9 cellular contexts compared by ENCODE assay signal in genomic region chr12:67804168-67804567, GRCh38.
DNase-seq lines count a peak whose midpoint lies in the region; ATAC-seq lines count a peak whose summit lies in the region.
"Had no signal": no experiment of that assay in that cellular context is flagged by ENCODE, and none has a peak within 500 bp of the region (broad histone marks: within the 10 kb centered on the region; RNA-seq: fewer than 3 reads in every experiment).

No MANE protein-coding gene starts in this region.

- H3K4me1 Mint-ChIP-seq in activated T-helper 1 cell treated with anti-CD3 and anti-CD28 coated beads, Interleukin-12 subunit alpha, Interleukin-12 subunit beta, Interleukin-2, Interleukin-4 antibody, amounts not matched to agents 30 ng/mL and 10 ng/mL and 1 ng/mL, durations not matched to agents 14 hours and 24 hours and 36 hours (ENCODE audit: low read depth): peaks cover 13% of the 10 kb centered on the region
- H3K4me1 Mint-ChIP-seq: activated B cell treated with CpG ODN at 0.5 μM for 24 hours had no signal

- no peaks in the 10 kb centered on the region for H3K27me3 ChIP-seq in GM23248 (replicated peaks; ENCODE audit: insufficient read depth)

- no peak overlapping the region for H3K9ac ChIP-seq in GM23248

- intact Hi-C loops in activated T-helper 1 cell treated with anti-CD3 and anti-CD28 coated beads, Interleukin-12 subunit alpha, Interleukin-12 subunit beta, Interleukin-2, Interleukin-4 antibody, amounts not matched to agents 30 ng/mL and 10 ng/mL and 1 ng/mL, durations not matched to agents 14 hours and 24 hours and 36 hours (cut with micrococcal nuclease): loop anchor here (1.0 to 10.0 kb wide), 9 partner anchors 24 to 449 kb away; no protein-coding TSS in a partner anchor

- no peaks in the 10 kb centered on the region for H3K9me2 ChIP-seq in GM23248 (ENCODE audit: insufficient read depth)

- H3K9me3 Mint-ChIP-seq in activated T-helper 1 cell treated with anti-CD3 and anti-CD28 coated beads, Interleukin-12 subunit alpha, Interleukin-12 subunit beta, Interleukin-2, Interleukin-4 antibody, amounts not matched to agents 30 ng/mL and 10 ng/mL and 1 ng/mL, durations not matched to agents 14 hours and 24 hours and 36 hours: no peaks in the 10 kb centered on the region
- H3K9me3 Mint-ChIP-seq: activated B cell treated with CpG ODN at 0.5 μM for 24 hours had no signal

- peaks cover 2% of the 10 kb centered on the region for H3K36me3 Mint-ChIP-seq in activated T-helper 1 cell treated with anti-CD3 and anti-CD28 coated beads, Interleukin-12 subunit alpha, Interleukin-12 subunit beta, Interleukin-2, Interleukin-4 antibody, amounts not matched to agents 30 ng/mL and 10 ng/mL and 1 ng/mL, durations not matched to agents 14 hours and 24 hours and 36 hours (ENCODE audit: low read depth)

- no peak overlapping the region for H3K4me2 ChIP-seq in GM23248 (ENCODE audit: unreplicated experiment)

- no peaks in the 10 kb centered on the region for H3K9me3 ChIP-seq in GM23248 (ENCODE audit: low read depth)

- no peak overlapping the region for H3K27ac ChIP-seq in GM23248

- H3K4me3 ChIP-seq in GM23248: no peak overlapping the region

- ATAC-seq in GM18873 (IDR thresholded peaks at IDR 0.05; ENCODE audit: low FRiP score, unreplicated experiment) (peak; percentile 58), HG03196 (IDR thresholded peaks at IDR 0.05; ENCODE audit: unreplicated experiment) (peak; percentile 62)

- H3K4me3 Mint-ChIP-seq in activated T-helper 1 cell treated with anti-CD3 and anti-CD28 coated beads, Interleukin-12 subunit alpha, Interleukin-12 subunit beta, Interleukin-2, Interleukin-4 antibody, amounts not matched to agents 30 ng/mL and 10 ng/mL and 1 ng/mL, durations not matched to agents 14 hours and 24 hours and 36 hours: no peak overlapping the region
- H3K4me3 Mint-ChIP-seq: activated B cell treated with CpG ODN at 0.5 μM for 24 hours had no signal

- H4K20me1 ChIP-seq in GM23248 (ENCODE audit: insufficient read depth): no peaks in the 10 kb centered on the region

- H2AFZ ChIP-seq in GM23248: no peak overlapping the region

- H3K36me3 ChIP-seq in GM23248 (ENCODE audit: low read depth): no peaks in the 10 kb centered on the region

- H3K79me2 ChIP-seq in GM23248 (ENCODE audit: insufficient read depth): no peaks in the 10 kb centered on the region

- no peak overlapping the region for H3K27ac Mint-ChIP-seq in activated T-helper 1 cell treated with anti-CD3 and anti-CD28 coated beads, Interleukin-12 subunit alpha, Interleukin-12 subunit beta, Interleukin-2, Interleukin-4 antibody, amounts not matched to agents 30 ng/mL and 10 ng/mL and 1 ng/mL, durations not matched to agents 14 hours and 24 hours and 36 hours
- H3K27ac Mint-ChIP-seq: activated B cell treated with CpG ODN at 0.5 μM for 24 hours had no signal

- no peaks in the 10 kb centered on the region; the same call in 1 of the 2 replicates for H3K4me1 ChIP-seq in GM23248 (ENCODE audit: insufficient read depth)

- in situ Hi-C loops in GM23248 (cut with MboI): no loop called here

- 0 out of 2 replicates have a peak, but pooled peaks cover 9% of the 10 kb centered on the region for H3F3A ChIP-seq in GM23248 (ENCODE audit: insufficient read depth)

- DNase-seq in activated T-helper 1 cell treated with anti-CD3 and anti-CD28 coated beads, Interleukin-12 subunit alpha, Interleukin-12 subunit beta, Interleukin-2, Interleukin-4 antibody, amounts not matched to agents 30 ng/mL and 10 ng/mL and 1 ng/mL, durations not matched to agents 14 hours and 24 hours and 36 hours (ENCODE audit: low spot score): peak; percentile 22
- peak in 2 of 3 experiments; percentile 9 to 26 for DNase-seq in stimulated activated CD4-positive, alpha-beta T cell treated with anti-CD3 and anti-CD28 coated beads, TNF-alpha, amount 100 ng/mL, for 4 hours (ENCODE audit: low read depth in 3 of 3)
- DNase-seq in DMS79 (lab: John Stamatoyannopoulos, UW): no peak
- no peak for DNase-seq in COR-L47 (lab: John Stamatoyannopoulos, UW)
- DNase-seq in GM23248: no peak
- no peak for DNase-seq in dermis blood vessel endothelial cell
- DNase-seq: activated B cell treated with CpG ODN at 0.5 μM for 24 hours had no signal

- 7 to 13% methylated on average over 1 of the region's 1 CpG for WGBS in GM23248 (ENCODE audit: low coverage in 1 of 2, low lambda C conversion rate in 2 of 2, missing lambda C conversion rate in 2 of 2), 2 experiments

- H3K27me3 Mint-ChIP-seq in activated T-helper 1 cell treated with anti-CD3 and anti-CD28 coated beads, Interleukin-12 subunit alpha, Interleukin-12 subunit beta, Interleukin-2, Interleukin-4 antibody, amounts not matched to agents 30 ng/mL and 10 ng/mL and 1 ng/mL, durations not matched to agents 14 hours and 24 hours and 36 hours (ENCODE audit: insufficient read depth): peaks cover 4% of the 10 kb centered on the region

Comparison
In these comparisons a context has a peak if more than half of its experiments do, and no peak if none do; other contexts are left out.
1. DNase-seq: peak in activated T-helper 1 cell treated with anti-CD3 and anti-CD28 coated beads, Interleukin-12 subunit alpha, Interleukin-12 subunit beta, Interleukin-2, Interleukin-4 antibody, amounts not matched to agents 30 ng/mL and 10 ng/mL and 1 ng/mL, durations not matched to agents 14 hours and 24 hours and 36 hours (single experiment) and stimulated activated CD4-positive, alpha-beta T cell treated with anti-CD3 and anti-CD28 coated beads, TNF-alpha, amount 100 ng/mL, for 4 hours (2 of 3); none in DMS79 (single experiment), COR-L47 (single experiment), GM23248 (single experiment) and dermis blood vessel endothelial cell (single experiment).